Comparison of ENCODE assay signal across 10 cellular contexts in genomic region chr19:34218818-34219164, GRCh38. TPM values are rescaled to one million over a fixed set of nuclear protein-coding genes. Genes with fewer than 3 reads are reported as not detected.
DNase-seq lines count a peak whose midpoint lies in the region; ATAC-seq, FAIRE-seq and TF ChIP-seq lines count a peak whose summit lies in the region.
"Had no signal": no experiment of that assay in that cellular context is flagged by ENCODE, and none has a peak within 500 bp of the region (broad histone marks: within the 10 kb centered on the region; RNA-seq: fewer than 3 reads in every experiment).

No MANE protein-coding gene starts in this region.

- H3K79me2 ChIP-seq in OCI-LY3 (ENCODE audit: low read length) (peaks cover 36% of the 10 kb centered on the region), astrocyte (ENCODE audit: insufficient read depth, low read length) (peaks cover 26% of the 10 kb centered on the region)

- FAIRE-seq in astrocyte (lab: Jason Lieb, UNC) = no peak

- no peak for DNase-seq in activated CD4-positive, alpha-beta T cell treated with anti-CD3 and anti-CD28 coated beads for 36 hours
- DNase-seq in activated CD4-positive, alpha-beta T cell treated with anti-CD3 and anti-CD28 coated beads for 4 hours = no peak
- DNase-seq in astrocyte (ENCODE audit: low read depth) (no peak), osteocyte (ENCODE audit: extremely low spot score, unreplicated experiment) (no peak), NCI-H1105 (lab: John Stamatoyannopoulos, UW) (no peak)
- DNase-seq: hippocampal formation, occipital lobe had no signal

- no peaks in the 10 kb centered on the region for H3K27me3 Mint-ChIP-seq in activated CD4-positive, alpha-beta T cell treated with anti-CD3 and anti-CD28 coated beads for 36 hours
- H3K27me3 Mint-ChIP-seq in astrocyte (ENCODE audit: low read depth, unreplicated experiment) (no peaks in the 10 kb centered on the region), osteocyte (ENCODE audit: unreplicated experiment) (no peaks in the 10 kb centered on the region)

- POLR2A ChIA-PET in activated CD4-positive, alpha-beta T cell treated with anti-CD3 and anti-CD28 coated beads for 36 hours (lab: Charles Lee) = no interaction called here

- H3K9me3 Mint-ChIP-seq in activated CD4-positive, alpha-beta T cell treated with anti-CD3 and anti-CD28 coated beads for 36 hours (ENCODE audit: low read depth) = no peaks in the 10 kb centered on the region
- H3K9me3 Mint-ChIP-seq in astrocyte (ENCODE audit: unreplicated experiment) (no peaks in the 10 kb centered on the region), osteocyte (ENCODE audit: unreplicated experiment) (no peaks in the 10 kb centered on the region)

- H3K4me3 ChIP-seq in OCI-LY3 (ENCODE audit: low read length) (no peak overlapping the region), astrocyte (ENCODE audit: insufficient read depth, low read depth, low read length) (no peak overlapping the region)

- H3K4me2 ChIP-seq in OCI-LY3 (ENCODE audit: low read length) = no peak overlapping the region
- peak overlapping the region; percentile 64 for H3K4me2 ChIP-seq in astrocyte (ENCODE audit: low read length)

- intact Hi-C loops in activated CD4-positive, alpha-beta T cell treated with anti-CD3 and anti-CD28 coated beads for 36 hours (cut with DNase I, micrococcal nuclease) = loop anchor here (1.0 to 2.0 kb wide), 4 partner anchors 14 to 84 kb away; partner anchors contain the start of gene LSM14A (in 1 of the 2)

- no peaks in the 10 kb centered on the region for H3K27me3 ChIP-seq in OCI-LY3 (ENCODE audit: low read depth, low read length)
- H3K27me3 ChIP-seq in astrocyte (ENCODE audit: insufficient read depth, low read length) = no peaks in the 10 kb centered on the region

- H3K4me3 Mint-ChIP-seq in activated CD4-positive, alpha-beta T cell treated with anti-CD3 and anti-CD28 coated beads for 36 hours = peak overlapping the region; percentile 15
- H3K4me3 Mint-ChIP-seq in astrocyte (ENCODE audit: unreplicated experiment) = no peak overlapping the region
- H3K4me3 Mint-ChIP-seq in osteocyte (ENCODE audit: unreplicated experiment) = no peak overlapping the region

- ATAC-seq in activated CD4-positive, alpha-beta T cell treated with anti-CD3 and anti-CD28 coated beads for 36 hours = no peak
- ATAC-seq in GM21737 (IDR thresholded peaks at IDR 0.05; ENCODE audit: unreplicated experiment) (no peak), GM21786 (IDR thresholded peaks at IDR 0.05; ENCODE audit: unreplicated experiment) (no peak)

- H3K36me3 Mint-ChIP-seq in activated CD4-positive, alpha-beta T cell treated with anti-CD3 and anti-CD28 coated beads for 36 hours (ENCODE audit: low read depth) = peaks cover 60% of the 10 kb centered on the region
- peaks cover 19% of the 10 kb centered on the region for H3K36me3 Mint-ChIP-seq in astrocyte (ENCODE audit: low read depth, unreplicated experiment)
- H3K36me3 Mint-ChIP-seq in osteocyte (ENCODE audit: unreplicated experiment) = peaks cover 49% of the 10 kb centered on the region

- H3K4me1 ChIP-seq in OCI-LY3 (ENCODE audit: low read length) (peaks cover 12% of the 10 kb centered on the region), astrocyte (ENCODE audit: insufficient read depth, low read length) (peaks cover 13% of the 10 kb centered on the region)

- H4K20me1 ChIP-seq in OCI-LY3 (ENCODE audit: insufficient read depth, low read length) (peaks cover 19% of the 10 kb centered on the region), astrocyte (ENCODE audit: insufficient read depth, low read length) (peaks cover 78% of the 10 kb centered on the region)

- H3K9ac ChIP-seq in OCI-LY3 (ENCODE audit: low read length) (no peak overlapping the region), astrocyte (ENCODE audit: low read length) (peak overlapping the region; percentile 54)

- H2AFZ ChIP-seq in OCI-LY3 (ENCODE audit: low read depth, low read length) (no peak overlapping the region), astrocyte (ENCODE audit: low read depth, low read length) (no peak overlapping the region)

- H3K27ac ChIP-seq in OCI-LY3 (ENCODE audit: low read length) (peak overlapping the region; percentile 34), astrocyte (ENCODE audit: low read depth, low read length) (peak overlapping the region; percentile 70)

- CTCF ChIA-PET in activated CD4-positive, alpha-beta T cell treated with anti-CD3 and anti-CD28 coated beads for 36 hours (lab: Charles Lee) = interaction anchor here (0.6 to 2.5 kb wide), 10 partner anchors 14 to 177 kb away, joined by 3 to 12 read pairs (median 4); no protein-coding TSS in a partner anchor

- H3K36me3 ChIP-seq in OCI-LY3 (replicated peaks; ENCODE audit: low read depth, low read length) (peaks cover 56% of the 10 kb centered on the region), astrocyte (ENCODE audit: insufficient read depth, low read length) (peaks cover 45% of the 10 kb centered on the region)

- TF ChIP-seq CTCF in OCI-LY3 (IDR thresholded peaks at IDR 0.05; ENCODE audit: low read depth, low read length) (no peak), astrocyte (IDR thresholded peaks at IDR 0.05; ENCODE audit: insufficient read depth, low read depth, low read length) (no peak), osteocyte (IDR thresholded peaks at IDR 0.05) (no peak)

- H3K27ac Mint-ChIP-seq in activated CD4-positive, alpha-beta T cell treated with anti-CD3 and anti-CD28 coated beads for 36 hours = peak overlapping the region; percentile 87
- H3K27ac Mint-ChIP-seq in astrocyte (ENCODE audit: unreplicated experiment) (peak overlapping the region; percentile 67), osteocyte (ENCODE audit: unreplicated experiment) (peak overlapping the region; percentile 85)

- H3K4me1 Mint-ChIP-seq in activated CD4-positive, alpha-beta T cell treated with anti-CD3 and anti-CD28 coated beads for 36 hours = peaks cover 52% of the 10 kb centered on the region
- peaks cover 16% of the 10 kb centered on the region for H3K4me1 Mint-ChIP-seq in astrocyte (ENCODE audit: low read depth, unreplicated experiment)
- H3K4me1 Mint-ChIP-seq in osteocyte (ENCODE audit: unreplicated experiment) = peaks cover 29% of the 10 kb centered on the region

- H3K9me3 ChIP-seq in OCI-LY3 (ENCODE audit: insufficient read depth, low read length) = no peaks in the 10 kb centered on the region
- no peaks in the 10 kb centered on the region for H3K9me3 ChIP-seq in astrocyte (ENCODE audit: insufficient read depth, low read depth, low read length)

RNA-seq across cellular contexts. Expression of gene GARRE1, which starts 35.6 kb away (rescaled TPM):
- total RNA-seq in activated CD4-positive, alpha-beta T cell treated with anti-CD3 and anti-CD28 coated beads for 36 hours = 10 to 100 TPM; 14.6 to 16.1 TPM
- total RNA-seq in astrocyte (20.1 and 23.8 TPM in 2 replicates), osteocyte (29.5 and 33.5 TPM in 2 replicates)

RNA-seq across cellular contexts. Expression of gene LSM14A, which starts 46.5 kb away (rescaled TPM):
- total RNA-seq in activated CD4-positive, alpha-beta T cell treated with anti-CD3 and anti-CD28 coated beads for 36 hours = 100 to 1,000 TPM in 1 of 2 experiments, 10 to 100 TPM in 1; 89.0 to 151 TPM
- 84.5 and 88.4 TPM in 2 replicates for total RNA-seq in astrocyte
- total RNA-seq in osteocyte = 97.8 and 111 TPM in 2 replicates
